Comparison of ENCODE assay signal across 18 cellular contexts in genomic region chr1:12783783-12784182, GRCh38. TPM values are rescaled to one million over a fixed set of nuclear protein-coding genes. Genes with fewer than 3 reads are reported as not detected.
A peak's percentile ranks its signal among the peaks of the same experiment; 100 is the strongest.
DNase-seq lines count a peak whose midpoint lies in the region; ATAC-seq, FAIRE-seq and TF ChIP-seq lines count a peak whose summit lies in the region.
"Not testable (repeated sequence)": the region's sequence is repeated elsewhere in the genome, so short reads cannot be mapped to it uniquely, and the experiment has no call there.
"Had no signal": no experiment of that assay in that cellular context is flagged by ENCODE, and none has a peak within 500 bp of the region (broad histone marks: within the 10 kb centered on the region; RNA-seq: fewer than 3 reads in every experiment).

No MANE protein-coding gene starts in this region.

- peak; percentile 36 for TF ChIP-seq RAD21 in SK-N-SH (IDR thresholded peaks at IDR 0.05; ENCODE audit: low read length)
- not testable (repeated sequence) for TF ChIP-seq RAD21 in HepG2 (CRISPR knock-in tag; IDR thresholded peaks at IDR 0.05)

- not testable (repeated sequence) for H2AFZ ChIP-seq in SK-N-SH (ENCODE audit: low read depth); HepG2 (ENCODE audit: low read length)

- not testable (repeated sequence) for BruUV-seq in MCF 10A (replicated peaks; lab: Mats Ljungman, UMichigan); HepG2 (replicated peaks; lab: Mats Ljungman, UMichigan)

- H3K9ac ChIP-seq in SK-N-SH; HepG2 (ENCODE audit: insufficient read depth, low read depth, low read length): not testable (repeated sequence)

- not testable (repeated sequence) for H3K27ac Mint-ChIP-seq in MCF 10A (ENCODE audit: low read depth, unreplicated experiment)

- 0% methylated on average over 6 of the region's 7 CpGs for WGBS in SK-N-SH (ENCODE audit: low lambda C conversion rate)
- 0% methylated on average over 1 of the region's 7 CpGs for WGBS in HepG2 (ENCODE audit: low lambda C conversion rate)

- H3K9me3 Mint-ChIP-seq in MCF 10A (ENCODE audit: unreplicated experiment) = not testable (repeated sequence)

- not testable (repeated sequence) for H3K36me3 ChIP-seq in SK-N-SH (replicated peaks in 1 of 2; ENCODE audit: control insufficient read depth in 1 of 2, insufficient read depth in 2 of 2, low read length in 1 of 2); HepG2 (replicated peaks in 1 of 2; ENCODE audit: control insufficient read depth in 1 of 2, insufficient read depth in 2 of 2, low read length in 2 of 2)

- not testable (repeated sequence) for FAIRE-seq in HepG2 (lab: Jason Lieb, UNC)

- not testable (repeated sequence) for H3K9me2 ChIP-seq in SK-N-SH

- H3K4me2 ChIP-seq in SK-N-SH; HepG2 (ENCODE audit: low read depth, low read length): not testable (repeated sequence)

- not testable (repeated sequence) for H3K27me3 Mint-ChIP-seq in MCF 10A (ENCODE audit: insufficient read depth, unreplicated experiment)

- peak; percentile 5 for DNase-seq in ACHN
- peak; percentile 27 for DNase-seq in ELR (ENCODE audit: low read depth)
- DNase-seq in HT1080 (ENCODE audit: low read depth) = peak; percentile 30
- DNase-seq in NAMALWA (ENCODE audit: low spot score) = peak; percentile 65
- peak; percentile 40 for DNase-seq in NCI-H82 (lab: John Stamatoyannopoulos, UW)
- not testable (repeated sequence) for DNase-seq in SK-N-SH
- peak; percentile 51 for DNase-seq in MCF 10A (ENCODE audit: unreplicated experiment)
- peak; percentile 15 for DNase-seq in HepG2 (ENCODE audit: low spot score)

- CTCF ChIA-PET in SK-N-SH (lab: Yijun Ruan, JAX); MCF 10A (lab: Yijun Ruan, JAX); HepG2 (lab: Yijun Ruan, JAX; ENCODE audit: low intra/inter-chr PET ratio, low total read pairs): not testable (repeated sequence)

- not testable (repeated sequence) for H3K36me3 Mint-ChIP-seq in MCF 10A (ENCODE audit: insufficient read depth, unreplicated experiment)

- in situ Hi-C loops in ACHN (cut with HindIII; ENCODE audit: low pct_ligation_motif_present, low pct_unique_long_range_greater_than_20kb, low sequenced_read_pairs); HepG2 (cut with HindIII; ENCODE audit: extremely low pct_ligation_motif_present, low pct_unique_long_range_greater_than_20kb): not testable (repeated sequence)

- TF ChIP-seq POLR2A in HepG2 (IDR thresholded peaks at IDR 0.05; ENCODE audit: insufficient read depth in 1 of 2, low read depth in 2 of 2, low read length in 2 of 2) = not testable (repeated sequence)

- not testable (repeated sequence) for H4K20me1 ChIP-seq in SK-N-SH (ENCODE audit: insufficient read depth); HepG2 (ENCODE audit: insufficient read depth, low read length)

- H3K4me1 ChIP-seq in SK-N-SH (ENCODE audit: control insufficient read depth in 1 of 2, insufficient read depth in 2 of 2, low read depth in 1 of 2, low read length in 1 of 2); HepG2 (ENCODE audit: insufficient read depth, low read length): not testable (repeated sequence)

- not testable (repeated sequence) for H3K79me2 ChIP-seq in SK-N-SH (ENCODE audit: insufficient read depth); HepG2 (ENCODE audit: insufficient read depth, low read length)

- not testable (repeated sequence) for H3K4me1 Mint-ChIP-seq in MCF 10A (ENCODE audit: insufficient read depth, unreplicated experiment)

- not testable (repeated sequence) for ATAC-seq in HepG2

- POLR2A ChIA-PET in SK-N-SH (lab: Yijun Ruan, JAX); MCF 10A (lab: Yijun Ruan, JAX); HepG2 (lab: Yijun Ruan, JAX): not testable (repeated sequence)

- intact Hi-C loops in MCF 10A (cut with micrococcal nuclease); HepG2 (cut with micrococcal nuclease; ENCODE audit: unreplicated experiment): not testable (repeated sequence)

- TF ChIP-seq CTCF in SK-N-SH (IDR thresholded peaks at IDR 0.05) = peak; percentile 55
- peak; percentile 57 for TF ChIP-seq CTCF in MCF 10A (IDR thresholded peaks at IDR 0.05; ENCODE audit: unreplicated experiment)
- peak; percentile 60 for TF ChIP-seq CTCF in HepG2 (CRISPR knock-in tag; IDR thresholded peaks at IDR 0.05)

- H3K4me3 Mint-ChIP-seq in MCF 10A (ENCODE audit: unreplicated experiment) = not testable (repeated sequence)

- H3K4me3 ChIP-seq in SK-N-SH (ENCODE audit: low read depth in 2 of 2, low read length in 1 of 2); HepG2 (replicated peaks in 1 of 3; ENCODE audit: insufficient read depth in 1 of 3, low read depth in 2 of 3, low read length in 3 of 3): not testable (repeated sequence)

- H3K9me3 ChIP-seq in SK-N-SH = not testable (repeated sequence)
- H3K9me3 ChIP-seq in HepG2 (ENCODE audit: low read length) = peaks cover 17% of the 10 kb centered on the region

- not testable (repeated sequence) for H3F3A ChIP-seq in SK-N-SH (replicated peaks; ENCODE audit: insufficient read depth)

- H3K27ac ChIP-seq in SK-N-SH (ENCODE audit: low read depth in 2 of 2, low read length in 1 of 2); HepG2 (ENCODE audit: extremely low read length, insufficient read depth, low read length): not testable (repeated sequence)

- not testable (repeated sequence) for H3K27me3 ChIP-seq in SK-N-SH (ENCODE audit: insufficient read depth); HepG2 (ENCODE audit: control insufficient read depth in 1 of 2, insufficient read depth in 2 of 2, low read length in 2 of 2)

- not testable (repeated sequence) for TF ChIP-seq EP300 in SK-N-SH (IDR thresholded peaks at IDR 0.05; ENCODE audit: borderline replicate concordance in 1 of 2, low read depth in 1 of 2, low read length in 1 of 2); HepG2 (IDR thresholded peaks at IDR 0.05; ENCODE audit: low read depth in 2 of 2, low read length in 2 of 2); HepG2 (CRISPR knock-in tag; IDR thresholded peaks at IDR 0.05; ENCODE audit: borderline replicate concordance)

RNA-seq across cellular contexts. Expression of gene PRAMEF1, which starts 7.4 kb away (rescaled TPM):
- total RNA-seq in HT1080 (2014; rRNA removed; shearing (Covaris generic)) = not detected in 2 replicates
- polyA plus RNA-seq in HT1080 (2015; cell fraction: cytosol; rRNA removed) = not detected in 2 replicates
- polyA plus RNA-seq in HT1080 (2015; cell fraction: nucleus; rRNA removed) = not detected in 2 replicates
- polyA plus RNA-seq in SK-N-SH (2012; rRNA removed) (not detected in 2 replicates), HepG2 (2011; rRNA removed) (not detected in 2 replicates)
- not detected in 2 replicates for polyA plus RNA-seq in SK-N-SH (2012; cell fraction: cytosol; rRNA removed)
- not detected in 2 replicates for polyA plus RNA-seq in SK-N-SH (2012; cell fraction: nucleus; rRNA removed)
- total RNA-seq in MCF 10A (2022) (not detected in 2 replicates), HepG2 (2016; rRNA removed; fragmentation: Illumina TruSeq; extraction: Trizol) (not detected in 2 replicates)
- not detected in 2 replicates for total RNA-seq in HepG2 (2016; cell fraction: cytosol; rRNA removed; fragmentation: Illumina TruSeq; extraction: Trizol; ENCODE audit: low read depth)
- total RNA-seq in HepG2 (2016; cell fraction: insoluble cytoplasmic fraction; rRNA removed; fragmentation: Illumina TruSeq; extraction: Trizol) = not detected in 2 replicates
- not detected in 2 replicates for total RNA-seq in HepG2 (2016; cell fraction: membrane; rRNA removed; fragmentation: Illumina TruSeq; extraction: Trizol)
- total RNA-seq in HepG2 (2016; cell fraction: nucleus; rRNA removed; fragmentation: Illumina TruSeq; extraction: Trizol) = not detected in 2 replicates
- polyA plus RNA-seq in HepG2 (2011; cell fraction: cytosol; rRNA removed) = not detected in 2 replicates
- not detected in 2 replicates for polyA plus RNA-seq in HepG2 (2011; cell fraction: nucleus; rRNA removed)
- polyA plus RNA-seq in HepG2 (2012) = not detected in 2 replicates
- not detected in 2 replicates for polyA plus RNA-seq in HepG2 (2016; cell fraction: cytosol; fragmentation: Illumina TruSeq; extraction: Trizol; ENCODE audit: low read depth)
- polyA plus RNA-seq in HepG2 (2016; cell fraction: insoluble cytoplasmic fraction; fragmentation: Illumina TruSeq; extraction: Trizol; ENCODE audit: low read depth) = not detected in 2 replicates
- polyA plus RNA-seq in HepG2 (2016; cell fraction: membrane; fragmentation: Illumina TruSeq; extraction: Trizol; ENCODE audit: low read depth) = not detected in 2 replicates
- not detected in 2 replicates for polyA plus RNA-seq in HepG2 (2016; cell fraction: nucleus; fragmentation: Illumina TruSeq; extraction: Trizol; ENCODE audit: insufficient read depth, low read depth)
- not detected in 2 replicates for polyA minus RNA-seq in HepG2 (2011; rRNA and poly(A)+ RNA removed; ENCODE audit: low replicate concordance)
- not detected in 2 replicates for polyA minus RNA-seq in HepG2 (2011; cell fraction: cytosol; rRNA and poly(A)+ RNA removed)
- polyA minus RNA-seq in HepG2 (2011; cell fraction: nucleus; rRNA and poly(A)+ RNA removed) = not detected in 2 replicates
- total RNA-seq: activated CD8-positive, alpha-beta T cell treated with anti-CD3 and anti-CD28 coated beads, Interleukin-2, amount 10 ng/mL, durations not matched to agents 7 days and 5 days; activated T-cell treated with anti-CD3 and anti-CD28 coated beads, Interleukin-2, amount 50 U/mL, for 4 hours; ascending aorta; fibroblast of lung; heart right ventricle; IMR-90; lung microvascular endothelial cell; pancreas; Peyer's patch; sciatic nerve had no signal
- polyA plus RNA-seq: fibroblast of lung, heart right ventricle, IMR-90, pancreas had no signal

RNA-seq across cellular contexts. Expression of gene PRAMEF12, which starts 10.2 kb away (rescaled TPM):
- not detected in 2 replicates for total RNA-seq in HT1080 (2014; rRNA removed; shearing (Covaris generic))
- not detected in 2 replicates for polyA plus RNA-seq in HT1080 (2015; cell fraction: cytosol; rRNA removed)
- polyA plus RNA-seq in HT1080 (2015; cell fraction: nucleus; rRNA removed) = not detected in 2 replicates
- polyA plus RNA-seq in SK-N-SH (2012; rRNA removed) (not detected in 2 replicates), HepG2 (2011; rRNA removed) (not detected in 2 replicates)
- not detected in 2 replicates for polyA plus RNA-seq in SK-N-SH (2012; cell fraction: cytosol; rRNA removed)
- polyA plus RNA-seq in SK-N-SH (2012; cell fraction: nucleus; rRNA removed) = 0.04 TPM in 1 of 2 replicates, not detected in the other
- total RNA-seq in MCF 10A (2022) (not detected in 2 replicates), HepG2 (2016; rRNA removed; fragmentation: Illumina TruSeq; extraction: Trizol) (not detected in 2 replicates)
- total RNA-seq in HepG2 (2016; cell fraction: cytosol; rRNA removed; fragmentation: Illumina TruSeq; extraction: Trizol; ENCODE audit: low read depth) = not detected in 2 replicates
- not detected in 2 replicates for total RNA-seq in HepG2 (2016; cell fraction: insoluble cytoplasmic fraction; rRNA removed; fragmentation: Illumina TruSeq; extraction: Trizol)
- total RNA-seq in HepG2 (2016; cell fraction: membrane; rRNA removed; fragmentation: Illumina TruSeq; extraction: Trizol) = not detected in 2 replicates
- total RNA-seq in HepG2 (2016; cell fraction: nucleus; rRNA removed; fragmentation: Illumina TruSeq; extraction: Trizol) = not detected in 2 replicates
- polyA plus RNA-seq in HepG2 (2011; cell fraction: cytosol; rRNA removed) = not detected in 2 replicates
- not detected in 2 replicates for polyA plus RNA-seq in HepG2 (2011; cell fraction: nucleus; rRNA removed)
- polyA plus RNA-seq in HepG2 (2012) = not detected in 2 replicates
- polyA plus RNA-seq in HepG2 (2016; cell fraction: cytosol; fragmentation: Illumina TruSeq; extraction: Trizol; ENCODE audit: low read depth) = not detected in 2 replicates
- polyA plus RNA-seq in HepG2 (2016; cell fraction: insoluble cytoplasmic fraction; fragmentation: Illumina TruSeq; extraction: Trizol; ENCODE audit: low read depth) = not detected in 2 replicates
- not detected in 2 replicates for polyA plus RNA-seq in HepG2 (2016; cell fraction: membrane; fragmentation: Illumina TruSeq; extraction: Trizol; ENCODE audit: low read depth)
- not detected in 2 replicates for polyA plus RNA-seq in HepG2 (2016; cell fraction: nucleus; fragmentation: Illumina TruSeq; extraction: Trizol; ENCODE audit: insufficient read depth, low read depth)
- not detected in 2 replicates for polyA minus RNA-seq in HepG2 (2011; rRNA and poly(A)+ RNA removed; ENCODE audit: low replicate concordance)
- not detected in 2 replicates for polyA minus RNA-seq in HepG2 (2011; cell fraction: cytosol; rRNA and poly(A)+ RNA removed)
- polyA minus RNA-seq in HepG2 (2011; cell fraction: nucleus; rRNA and poly(A)+ RNA removed) = not detected in 2 replicates
- total RNA-seq: activated CD8-positive, alpha-beta T cell treated with anti-CD3 and anti-CD28 coated beads, Interleukin-2, amount 10 ng/mL, durations not matched to agents 7 days and 5 days; activated T-cell treated with anti-CD3 and anti-CD28 coated beads, Interleukin-2, amount 50 U/mL, for 4 hours; ascending aorta; fibroblast of lung; heart right ventricle; IMR-90; lung microvascular endothelial cell; pancreas; Peyer's patch; sciatic nerve had no signal
- polyA plus RNA-seq: fibroblast of lung, heart right ventricle, IMR-90, pancreas had no signal

RNA-seq across cellular contexts. Expression of gene CFAP107, which starts 37.8 kb away (rescaled TPM):
- total RNA-seq in HT1080 (2014; rRNA removed; shearing (Covaris generic)) = not detected in 2 replicates
- not detected in 2 replicates for polyA plus RNA-seq in HT1080 (2015; cell fraction: cytosol; rRNA removed)
- not detected in 2 replicates for polyA plus RNA-seq in HT1080 (2015; cell fraction: nucleus; rRNA removed)
- not detected in 2 replicates for polyA plus RNA-seq in SK-N-SH (2012; rRNA removed)
- polyA plus RNA-seq in SK-N-SH (2012; cell fraction: cytosol; rRNA removed) = not detected in 2 replicates
- polyA plus RNA-seq in SK-N-SH (2012; cell fraction: nucleus; rRNA removed) = not detected in 2 replicates
- not detected in 2 replicates for total RNA-seq in MCF 10A (2022)
- total RNA-seq in HepG2 (2016; rRNA removed; fragmentation: Illumina TruSeq; extraction: Trizol) = not detected in 2 replicates
- not detected in 2 replicates for total RNA-seq in HepG2 (2016; cell fraction: cytosol; rRNA removed; fragmentation: Illumina TruSeq; extraction: Trizol; ENCODE audit: low read depth)
- not detected in 2 replicates for total RNA-seq in HepG2 (2016; cell fraction: insoluble cytoplasmic fraction; rRNA removed; fragmentation: Illumina TruSeq; extraction: Trizol)
- total RNA-seq in HepG2 (2016; cell fraction: membrane; rRNA removed; fragmentation: Illumina TruSeq; extraction: Trizol) = not detected in 2 replicates
- not detected in 2 replicates for total RNA-seq in HepG2 (2016; cell fraction: nucleus; rRNA removed; fragmentation: Illumina TruSeq; extraction: Trizol)
- not detected in 2 replicates for polyA plus RNA-seq in HepG2 (2011; rRNA removed)
- polyA plus RNA-seq in HepG2 (2011; cell fraction: cytosol; rRNA removed) = not detected in 2 replicates
- not detected in 2 replicates for polyA plus RNA-seq in HepG2 (2011; cell fraction: nucleus; rRNA removed)
- polyA plus RNA-seq in HepG2 (2012) = not detected in 2 replicates
- not detected in 2 replicates for polyA plus RNA-seq in HepG2 (2016; cell fraction: cytosol; fragmentation: Illumina TruSeq; extraction: Trizol; ENCODE audit: low read depth)
- not detected in 2 replicates for polyA plus RNA-seq in HepG2 (2016; cell fraction: insoluble cytoplasmic fraction; fragmentation: Illumina TruSeq; extraction: Trizol; ENCODE audit: low read depth)
- not detected in 2 replicates for polyA plus RNA-seq in HepG2 (2016; cell fraction: membrane; fragmentation: Illumina TruSeq; extraction: Trizol; ENCODE audit: low read depth)
- not detected in 2 replicates for polyA plus RNA-seq in HepG2 (2016; cell fraction: nucleus; fragmentation: Illumina TruSeq; extraction: Trizol; ENCODE audit: insufficient read depth, low read depth)
- not detected in 2 replicates for polyA minus RNA-seq in HepG2 (2011; rRNA and poly(A)+ RNA removed; ENCODE audit: low replicate concordance)
- polyA minus RNA-seq in HepG2 (2011; cell fraction: cytosol; rRNA and poly(A)+ RNA removed) = not detected in 2 replicates
- polyA minus RNA-seq in HepG2 (2011; cell fraction: nucleus; rRNA and poly(A)+ RNA removed) = not detected in 2 replicates
- total RNA-seq: activated CD8-positive, alpha-beta T cell treated with anti-CD3 and anti-CD28 coated beads, Interleukin-2, amount 10 ng/mL, durations not matched to agents 7 days and 5 days; activated T-cell treated with anti-CD3 and anti-CD28 coated beads, Interleukin-2, amount 50 U/mL, for 4 hours; ascending aorta; fibroblast of lung; heart right ventricle; IMR-90; lung microvascular endothelial cell; Peyer's patch; sciatic nerve had no signal
- polyA plus RNA-seq: fibroblast of lung, heart right ventricle, IMR-90 had no signal

RNA-seq across cellular contexts. Expression of gene PRAMEF11, which starts 47.4 kb away (rescaled TPM):
- total RNA-seq in HT1080 (2014; rRNA removed; shearing (Covaris generic)) = not detected in 2 replicates
- polyA plus RNA-seq in HT1080 (2015; cell fraction: cytosol; rRNA removed) = not detected in 2 replicates
- polyA plus RNA-seq in HT1080 (2015; cell fraction: nucleus; rRNA removed) = not detected in 2 replicates
- polyA plus RNA-seq in SK-N-SH (2012; rRNA removed) = not detected in 2 replicates
- polyA plus RNA-seq in SK-N-SH (2012; cell fraction: cytosol; rRNA removed) = not detected in 2 replicates
- not detected in 2 replicates for polyA plus RNA-seq in SK-N-SH (2012; cell fraction: nucleus; rRNA removed)
- total RNA-seq in MCF 10A (2022) = not detected in 2 replicates
- total RNA-seq in HepG2 (2016; rRNA removed; fragmentation: Illumina TruSeq; extraction: Trizol) = not detected in 2 replicates
- not detected in 2 replicates for total RNA-seq in HepG2 (2016; cell fraction: cytosol; rRNA removed; fragmentation: Illumina TruSeq; extraction: Trizol; ENCODE audit: low read depth)
- total RNA-seq in HepG2 (2016; cell fraction: insoluble cytoplasmic fraction; rRNA removed; fragmentation: Illumina TruSeq; extraction: Trizol) = not detected in 2 replicates
- not detected in 2 replicates for total RNA-seq in HepG2 (2016; cell fraction: membrane; rRNA removed; fragmentation: Illumina TruSeq; extraction: Trizol)
- not detected in 2 replicates for total RNA-seq in HepG2 (2016; cell fraction: nucleus; rRNA removed; fragmentation: Illumina TruSeq; extraction: Trizol)
- not detected in 2 replicates for polyA plus RNA-seq in HepG2 (2011; rRNA removed)
- not detected in 2 replicates for polyA plus RNA-seq in HepG2 (2011; cell fraction: cytosol; rRNA removed)
- polyA plus RNA-seq in HepG2 (2011; cell fraction: nucleus; rRNA removed) = not detected in 2 replicates
- not detected in 2 replicates for polyA plus RNA-seq in HepG2 (2012)
- polyA plus RNA-seq in HepG2 (2016; cell fraction: cytosol; fragmentation: Illumina TruSeq; extraction: Trizol; ENCODE audit: low read depth) = not detected in 2 replicates
- polyA plus RNA-seq in HepG2 (2016; cell fraction: insoluble cytoplasmic fraction; fragmentation: Illumina TruSeq; extraction: Trizol; ENCODE audit: low read depth) = not detected in 2 replicates
- not detected in 2 replicates for polyA plus RNA-seq in HepG2 (2016; cell fraction: membrane; fragmentation: Illumina TruSeq; extraction: Trizol; ENCODE audit: low read depth)
- polyA plus RNA-seq in HepG2 (2016; cell fraction: nucleus; fragmentation: Illumina TruSeq; extraction: Trizol; ENCODE audit: insufficient read depth, low read depth) = not detected in 2 replicates
- polyA minus RNA-seq in HepG2 (2011; rRNA and poly(A)+ RNA removed; ENCODE audit: low replicate concordance) = not detected in 2 replicates
- not detected in 2 replicates for polyA minus RNA-seq in HepG2 (2011; cell fraction: cytosol; rRNA and poly(A)+ RNA removed)
- not detected in 2 replicates for polyA minus RNA-seq in HepG2 (2011; cell fraction: nucleus; rRNA and poly(A)+ RNA removed)
- total RNA-seq: activated CD8-positive, alpha-beta T cell treated with anti-CD3 and anti-CD28 coated beads, Interleukin-2, amount 10 ng/mL, durations not matched to agents 7 days and 5 days; activated T-cell treated with anti-CD3 and anti-CD28 coated beads, Interleukin-2, amount 50 U/mL, for 4 hours; ascending aorta; fibroblast of lung; heart right ventricle; IMR-90; lung microvascular endothelial cell; pancreas; Peyer's patch; sciatic nerve had no signal
- polyA plus RNA-seq: fibroblast of lung, heart right ventricle, IMR-90, pancreas had no signal
